12 cellular contexts compared by ENCODE assay signal in genomic region chr12:56261503-56262230, GRCh38. TPM values are rescaled to one million over a fixed set of nuclear protein-coding genes. Genes with fewer than 3 reads are reported as not detected.
DNase-seq lines count a peak whose midpoint lies in the region; ATAC-seq, FAIRE-seq and TF ChIP-seq lines count a peak whose summit lies in the region.
"Had no signal": no experiment of that assay in that cellular context is flagged by ENCODE, and none has a peak within 500 bp of the region (broad histone marks: within the 10 kb centered on the region; RNA-seq: fewer than 3 reads in every experiment).

No MANE protein-coding gene starts in this region.

- in situ Hi-C loops in Panc1 (cut with HindIII; ENCODE audit: low pct_unique_long_range_greater_than_20kb, low sequenced_read_pairs): no loop called here

- no TSS peak for BruUV-seq in Panc1 (replicated peaks; lab: Mats Ljungman, UMichigan)

- no peaks in the 10 kb centered on the region for H3K9me3 Mint-ChIP-seq in osteocyte (ENCODE audit: unreplicated experiment)
- no peaks in the 10 kb centered on the region for H3K9me3 Mint-ChIP-seq in nephron progenitor cell

- peaks cover 13% of the 10 kb centered on the region for H3K4me1 ChIP-seq in Panc1 (ENCODE audit: control insufficient read depth, insufficient read depth, low read length)

- no peak overlapping the region for H3K4me3 Mint-ChIP-seq in osteocyte (ENCODE audit: unreplicated experiment)
- no peak overlapping the region for H3K4me3 Mint-ChIP-seq in nephron progenitor cell

- intact Hi-C loops in Panc1 (cut with micrococcal nuclease; ENCODE audit: unreplicated experiment): no loop called here

- ATAC-seq in Panc1 (no peak), HG02798 (IDR thresholded peaks at IDR 0.05; ENCODE audit: poor library complexity, unreplicated experiment) (no peak)

- CTCF ChIA-PET in Panc1 (lab: Charles Lee): interaction anchor here (0.5 kb wide), 1 partner anchor 40 kb away, joined by 3 read pairs; no protein-coding TSS in a partner anchor

- TF ChIP-seq POLR2A in erythroblast (IDR thresholded peaks at IDR 0.05; ENCODE audit: low read length) (no peak), GM12891 (IDR thresholded peaks at IDR 0.05; ENCODE audit: low read depth, low read length) (no peak)

- no peaks in the 10 kb centered on the region for H3K27me3 ChIP-seq in Panc1 (ENCODE audit: control insufficient read depth, insufficient read depth, low read length)

- H3K4me1 Mint-ChIP-seq in osteocyte (ENCODE audit: unreplicated experiment) (peaks cover 37% of the 10 kb centered on the region), nephron progenitor cell (peaks cover 36% of the 10 kb centered on the region)

- POLR2A ChIA-PET in Panc1 (lab: Charles Lee): no interaction called here

- H3K27me3 Mint-ChIP-seq in osteocyte (ENCODE audit: unreplicated experiment) (no peaks in the 10 kb centered on the region), nephron progenitor cell (ENCODE audit: low read depth, poor library complexity) (peaks cover 8% of the 10 kb centered on the region)

- H3K36me3 Mint-ChIP-seq in osteocyte (ENCODE audit: unreplicated experiment): no peaks in the 10 kb centered on the region
- no peaks in the 10 kb centered on the region for H3K36me3 Mint-ChIP-seq in nephron progenitor cell (ENCODE audit: low read depth)

- H3K36me3 ChIP-seq in Panc1 (ENCODE audit: control insufficient read depth, insufficient read depth, low read length): peaks cover 3% of the 10 kb centered on the region; the same call in 1 of the 2 replicates

- H3K27ac Mint-ChIP-seq in osteocyte (ENCODE audit: unreplicated experiment) (peak overlapping the region; percentile 65), nephron progenitor cell (no peak overlapping the region)

- TF ChIP-seq CTCF in Panc1 (IDR thresholded peaks at IDR 0.05) (no peak), osteocyte (IDR thresholded peaks at IDR 0.05) (no peak), nephron progenitor cell (IDR thresholded peaks at IDR 0.05) (no peak)

- peak; percentile 46 for DNase-seq in ELF-1 (ENCODE audit: low read depth, low spot score)
- DNase-seq in Panc1 (ENCODE audit: low read depth, low spot score): peak; percentile 75
- peak; percentile 42 to 64 for DNase-seq in erythroblast (lab: John Stamatoyannopoulos, UW)
- DNase-seq in osteocyte (ENCODE audit: extremely low spot score, unreplicated experiment): no peak
- no peak for DNase-seq in GM12891 (ENCODE audit: insufficient read length, low spot score)
- DNase-seq in nephron progenitor cell: no peak
- DNase-seq in DMS53 treated with DMSO at 0.1 percent for 48 hours (lab: John Stamatoyannopoulos, UW; ENCODE audit: unreplicated experiment): no peak
- DNase-seq: activated CD4-positive, alpha-beta T cell treated with anti-CD3 and anti-CD28 coated beads for 4 hours; DMS79; NCI-H1417 treated with DMSO at 0.1 percent for 48 hours had no signal

- no peak overlapping the region for H3K27ac ChIP-seq in Panc1 (ENCODE audit: low read length)

- no peak overlapping the region for H3K4me3 ChIP-seq in Panc1 (ENCODE audit: low read depth in 2 of 2, low read length in 2 of 2)

- no peak for FAIRE-seq in GM12891 (lab: Jason Lieb, UNC)
- FAIRE-seq: endothelial cell of umbilical vein had no signal

- no peaks in the 10 kb centered on the region for H3K9me3 ChIP-seq in Panc1 (ENCODE audit: control insufficient read depth, insufficient read depth, low read depth, low read length)

TF ChIP-seq in GM12891, 5 proteins besides CTCF, POLR2A, EP300 and RAD21:
- TF ChIP-seq POU2F2 (IDR thresholded peaks at IDR 0.05; ENCODE audit: low read depth, low read length) (no peak), PAX5 (IDR thresholded peaks at IDR 0.05; ENCODE audit: insufficient read depth, low read length, severe bottlenecking) (no peak), SPI1 (IDR thresholded peaks at IDR 0.05; ENCODE audit: low read depth, low read length) (no peak), POLR2AphosphoS5 (IDR thresholded peaks at IDR 0.05; ENCODE audit: low read depth, low read length) (no peak), TAF1 (IDR thresholded peaks at IDR 0.05; ENCODE audit: low read depth, low read length) (no peak)
TF ChIP-seq in GM12891: peak in this region for 0.

RNA-seq across cellular contexts. Expression of gene ANKRD52, which starts 3.5 kb away (rescaled TPM):
- 67.5 TPM for total RNA-seq in Panc1 (2021; ENCODE audit: unreplicated experiment)
- polyA plus RNA-seq in Panc1 (2012; ENCODE audit: insufficient read length): 48.3 TPM
- 67.7 and 75.4 TPM in 2 replicates for total RNA-seq in osteocyte
- polyA plus RNA-seq in GM12891 (2012; ENCODE audit: low read depth, missing spikeins): 14.7 TPM

RNA-seq across cellular contexts. Expression of gene COQ10A, which starts 5.1 kb away (rescaled TPM):
- total RNA-seq in Panc1 (2021; ENCODE audit: unreplicated experiment) (20.0 TPM), osteocyte (12.8 and 14.4 TPM in 2 replicates)
- 19.9 TPM for polyA plus RNA-seq in Panc1 (2012; ENCODE audit: insufficient read length)
- 4.4 TPM for polyA plus RNA-seq in GM12891 (2012; ENCODE audit: low read depth, missing spikeins)

RNA-seq across cellular contexts. Expression of gene SLC39A5, which starts 31.8 kb away (rescaled TPM):
- total RNA-seq in Panc1 (2021; ENCODE audit: unreplicated experiment) (0.23 TPM), osteocyte (0.81 TPM in 1 of 2 replicates, not detected in the other)
- polyA plus RNA-seq in Panc1 (2012; ENCODE audit: insufficient read length): 0.44 TPM
- polyA plus RNA-seq in GM12891 (2012; ENCODE audit: low read depth, missing spikeins): 0.24 TPM
- total RNA-seq: endothelial cell of umbilical vein had no signal

RNA-seq across cellular contexts. Expression of gene NABP2, which starts 37.5 kb away (rescaled TPM):
- total RNA-seq in Panc1 (2021; ENCODE audit: unreplicated experiment): 99.6 TPM
- polyA plus RNA-seq in Panc1 (2012; ENCODE audit: insufficient read length): 116 TPM
- 42.1 and 45.3 TPM in 2 replicates for total RNA-seq in osteocyte
- 39.2 TPM for polyA plus RNA-seq in GM12891 (2012; ENCODE audit: low read depth, missing spikeins)

RNA-seq across cellular contexts. Expression of gene CS, which starts 38.5 kb away (rescaled TPM):
- 240 TPM for total RNA-seq in Panc1 (2021; ENCODE audit: unreplicated experiment)
- polyA plus RNA-seq in Panc1 (2012; ENCODE audit: insufficient read length): 199 TPM
- 199 and 206 TPM in 2 replicates for total RNA-seq in osteocyte
- 103 TPM for polyA plus RNA-seq in GM12891 (2012; ENCODE audit: low read depth, missing spikeins)

Comparison
In these comparisons a context has a peak if more than half of its experiments do, and no peak if none do; other contexts are left out.
1. DNase-seq: peak in ELF-1 (single experiment), Panc1 (single experiment) and erythroblast (2 of 2); none in osteocyte (single experiment), GM12891 (single experiment), nephron progenitor cell (single experiment) and DMS53 treated with DMSO at 0.1 percent for 48 hours (single experiment).